Comparison of ENCODE assay signal across 8 cellular contexts in genomic region chr5:177085985-177086917, GRCh38. TPM values are rescaled to one million over a fixed set of nuclear protein-coding genes. Genes with fewer than 3 reads are reported as not detected.
A peak's percentile ranks its signal among the peaks of the same experiment; 100 is the strongest.
DNase-seq lines count a peak whose midpoint lies in the region; ATAC-seq and TF ChIP-seq lines count a peak whose summit lies in the region.

Gene FGFR4 (plus strand): TSS chr5:177086915. CDS start chr5:177089603, 2,688 bp downstream.

- intact Hi-C loops in CD8-positive, alpha-beta T cell (cut with DNase I, micrococcal nuclease), result loop anchor here in 1 of 2 experiments (5.0 kb wide), 1 partner anchor 439 kb away; the partner anchor contains the start of gene TSPAN17

- H3K27ac ChIP-seq in CD8-positive, alpha-beta T cell (ENCODE audit: low read depth, low read length), result no peak within 1 kb of the TSS
- H3K27ac ChIP-seq in HUES64 (ENCODE audit: low read depth, low read length), result peak within 1 kb of the TSS; percentile 75

- CTCF ChIA-PET in CD8-positive, alpha-beta T cell (lab: Charles Lee), result interaction anchor here (0.6 to 4.8 kb wide), 11 partner anchors 8 to 425 kb away, joined by 3 to 34 read pairs (median 3); no protein-coding TSS in a partner anchor
- CTCF ChIA-PET in T-cell (lab: Charles Lee), result interaction anchor here in 1 of 2 donors (0.6 to 2.8 kb wide), 3 partner anchors 13 to 34 kb away, joined by 3 to 18 read pairs (median 4); no protein-coding TSS in a partner anchor

- H3K36me3 ChIP-seq in CD8-positive, alpha-beta T cell (ENCODE audit: insufficient read depth, low read length), result no peaks in the 10 kb centered on the region
- H3K36me3 ChIP-seq in HUES64 (ENCODE audit: insufficient read depth, low read length), result peaks cover 12% of the 10 kb centered on the region

- no peak for TF ChIP-seq CTCF in CD8-positive, alpha-beta T cell (IDR thresholded peaks at IDR 0.05)

- peak within 1 kb of the TSS; percentile 73 for H3K9ac ChIP-seq in HUES64 (ENCODE audit: low read depth, low read length)

- no peaks in the 10 kb centered on the region for H3K9me3 Mint-ChIP-seq in CD8-positive, alpha-beta T cell
- no peaks in the 10 kb centered on the region for H3K9me3 Mint-ChIP-seq in T-cell

- 25% methylated on average over 28 of the region's 38 CpGs for WGBS in HUES64

- peak; percentile 82 for ATAC-seq in CD8-positive, alpha-beta T cell
- ATAC-seq in GM19463 (IDR thresholded peaks at IDR 0.05; ENCODE audit: unreplicated experiment) (peak; percentile 45), T-cell (replicated peaks in 1 of 4) (peak; percentile 66 to 77 (median 73)), GM18519 (IDR thresholded peaks at IDR 0.05; ENCODE audit: low FRiP score, unreplicated experiment) (no peak)

- DNase-seq in CD8-positive, alpha-beta T cell, result peak; percentile 26 to 69 (median 54)
- peak in 28 of 34 experiments; percentile 17 to 68 (median 45) for DNase-seq in T-cell
- DNase-seq in astrocyte of the hippocampus (ENCODE audit: low read depth, low spot score), result peak; percentile 75
- peak; percentile 98 for DNase-seq in iPS-NIHi11 (ENCODE audit: low spot score)
- peak; percentile 25 to 29 for DNase-seq in stimulated activated CD4-positive, alpha-beta T cell treated with anti-CD3 and anti-CD28 coated beads, Interleukin-1b, Interleukin-23, amount 100 ng/mL, for 1 hour (ENCODE audit: low read depth in 2 of 2)

- peak within 1 kb of the TSS; percentile 73 for H3K4me3 Mint-ChIP-seq in CD8-positive, alpha-beta T cell
- H3K4me3 Mint-ChIP-seq in T-cell, result peak within 1 kb of the TSS; percentile 65 to 72 (median 67)

- peaks cover 19% of the 10 kb centered on the region for H3K27me3 Mint-ChIP-seq in CD8-positive, alpha-beta T cell (ENCODE audit: low read depth)
- peaks cover 5 to 13% of the 10 kb centered on the region in 2 donors for H3K27me3 Mint-ChIP-seq in T-cell

- peaks cover 8% of the 10 kb centered on the region for H3K4me1 Mint-ChIP-seq in CD8-positive, alpha-beta T cell (ENCODE audit: low read depth)
- peaks cover 13 to 14% (median 14%) of the 10 kb centered on the region in 3 donors for H3K4me1 Mint-ChIP-seq in T-cell

- H3K36me3 Mint-ChIP-seq in CD8-positive, alpha-beta T cell, result no peaks in the 10 kb centered on the region
- no peaks in the 10 kb centered on the region for H3K36me3 Mint-ChIP-seq in T-cell

- H3K9me3 ChIP-seq in CD8-positive, alpha-beta T cell (ENCODE audit: low read length), result no peaks in the 10 kb centered on the region
- no peaks in the 10 kb centered on the region for H3K9me3 ChIP-seq in HUES64 (ENCODE audit: insufficient read depth, low read depth, low read length)

- no peak within 1 kb of the TSS for H3K27ac Mint-ChIP-seq in CD8-positive, alpha-beta T cell
- H3K27ac Mint-ChIP-seq in T-cell, result peak within 1 kb of the TSS; percentile 18 to 41

- H3K4me1 ChIP-seq in CD8-positive, alpha-beta T cell (ENCODE audit: insufficient read depth, low read length), result peaks cover 10% of the 10 kb centered on the region
- peaks cover 6% of the 10 kb centered on the region for H3K4me1 ChIP-seq in HUES64 (ENCODE audit: insufficient read depth, low read length)

- no peaks in the 10 kb centered on the region for H3K27me3 ChIP-seq in CD8-positive, alpha-beta T cell (ENCODE audit: insufficient read depth, low read length)
- H3K27me3 ChIP-seq in HUES64 (ENCODE audit: insufficient read depth, low read length), result no peaks in the 10 kb centered on the region

- peak within 1 kb of the TSS; percentile 43 for H3K4me3 ChIP-seq in CD8-positive, alpha-beta T cell (ENCODE audit: low read depth, low read length)
- peak within 1 kb of the TSS; percentile 61 for H3K4me3 ChIP-seq in HUES64 (ENCODE audit: low read length)

- POLR2A ChIA-PET in CD8-positive, alpha-beta T cell (lab: Charles Lee), result interaction anchor here (1.3 kb wide), 1 partner anchor 49 kb away, joined by 3 read pairs; no protein-coding TSS in a partner anchor
- POLR2A ChIA-PET in T-cell (lab: Charles Lee), result interaction anchor here in 1 of 2 donors (0.6 kb wide), 1 partner anchor 185 kb away, joined by 3 read pairs; no protein-coding TSS in a partner anchor

RNA-seq across cellular contexts. Expression of gene FGFR4, which starts in this region (rescaled TPM):
- total RNA-seq in CD8-positive, alpha-beta T cell, result 1 to 10 TPM; 2.6 TPM
- 41.5 TPM for polyA plus RNA-seq in HUES64 (2013, experiment 1 of 2)
- 41.3 TPM for polyA plus RNA-seq in HUES64 (2013, experiment 2 of 2)
- total RNA-seq in T-cell, result 1 to 10 TPM; 1.6 to 5.1 (median 3.2) TPM

Comparison
In these comparisons a context has a peak if more than half of its experiments do, and no peak if none do; other contexts are left out.
1. DNase-seq: peak in every context shown above with its lines; median percentile 98 in iPS-NIHi11; 75 in astrocyte of the hippocampus; 54 in CD8-positive, alpha-beta T cell; 45 in T-cell; 27 in stimulated activated CD4-positive, alpha-beta T cell treated with anti-CD3 and anti-CD28 coated beads, Interleukin-1b, Interleukin-23, amount 100 ng/mL, for 1 hour.